28 cellular contexts compared by ENCODE assay signal in the genomic region with DNA sequence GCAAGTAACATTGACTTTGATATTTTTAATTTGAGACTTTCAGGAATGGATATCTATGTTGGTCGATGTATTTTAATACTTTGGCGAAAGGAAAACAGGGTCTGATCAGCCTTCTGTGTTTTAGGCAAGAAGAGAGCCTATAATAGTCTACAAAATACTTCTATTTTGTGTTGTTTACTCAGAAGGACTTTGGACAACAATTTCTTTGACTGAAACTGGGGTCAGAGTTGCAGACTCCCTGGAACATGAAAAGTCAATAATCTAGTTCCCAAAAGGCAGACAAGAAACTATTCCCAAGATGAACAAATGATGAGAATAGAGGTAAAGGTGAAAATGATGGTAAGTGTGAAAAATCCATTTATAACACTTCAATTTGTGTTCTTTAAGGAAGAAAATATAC.
"Had no signal": no experiment of that assay in that cellular context is flagged by ENCODE, and none has a peak within 500 bp of the region (broad histone marks: within the 10 kb centered on the region; RNA-seq: fewer than 3 reads in every experiment).

No MANE protein-coding gene starts in this region.

- DNase-seq: colonic mucosa; cortex of kidney; dermis blood vessel endothelial cell; dorsolateral prefrontal cortex; effector CD4-positive, alpha-beta T cell; effector CD8-positive, alpha-beta T cell; effector memory CD4-positive, alpha-beta T cell; effector memory CD8-positive, alpha-beta T cell; endodermal cell; erythroblast; esophagus squamous epithelium; foreskin fibroblast; foreskin keratinocyte; foreskin melanocyte; gastrocnemius medialis; glutamatergic neuron; head of caudate nucleus; heart left ventricle; heart right ventricle had no signal

- ATAC-seq: effector memory CD8-positive, alpha-beta T cell; esophagus mucosa; foreskin keratinocyte; gastrocnemius medialis; gastroesophageal sphincter; heart left ventricle; heart right ventricle had no signal

- H3K4me3 ChIP-seq: colonic mucosa, coronary artery, dorsolateral prefrontal cortex, esophagus muscularis mucosa, esophagus squamous epithelium, gastrocnemius medialis, gastroesophageal sphincter, heart left ventricle, heart right ventricle had no signal

- H3K4me1 ChIP-seq: colonic mucosa, esophagus muscularis mucosa, esophagus squamous epithelium, foreskin keratinocyte, gastrocnemius medialis, gastroesophageal sphincter, heart left ventricle, heart right ventricle had no signal

- H3K36me3 ChIP-seq: colonic mucosa, esophagus muscularis mucosa, esophagus squamous epithelium, gastrocnemius medialis, gastroesophageal sphincter, heart left ventricle, heart right ventricle had no signal

- FAIRE-seq: colon, endometrium, endothelial cell of umbilical vein, frontal cortex had no signal

- H3K27me3 ChIP-seq: colonic mucosa, esophagus muscularis mucosa, gastrocnemius medialis, gastroesophageal sphincter had no signal

- H3K9me3 ChIP-seq: colonic mucosa, esophagus muscularis mucosa, esophagus squamous epithelium, gastrocnemius medialis, gastroesophageal sphincter, heart right ventricle had no signal

- H3K27ac ChIP-seq: colonic mucosa, coronary artery, dorsolateral prefrontal cortex, epithelial cell of prostate, esophagus muscularis mucosa, esophagus squamous epithelium, foreskin keratinocyte, gastrocnemius medialis, gastroesophageal sphincter, heart left ventricle, heart right ventricle had no signal
